ENCODE assay signal across 7 cellular contexts in genomic region chr6:109440325-109441068, GRCh38. TPM values are rescaled to one million over a fixed set of nuclear protein-coding genes. Genes with fewer than 3 reads are reported as not detected.
DNase-seq lines count a peak whose midpoint lies in the region; ATAC-seq, FAIRE-seq and TF ChIP-seq lines count a peak whose summit lies in the region.

TSS of gene PPIL6 (minus strand) at chr6:109440628. CDS start at chr6:109440590, 38 bp downstream.
A gene with protein sequence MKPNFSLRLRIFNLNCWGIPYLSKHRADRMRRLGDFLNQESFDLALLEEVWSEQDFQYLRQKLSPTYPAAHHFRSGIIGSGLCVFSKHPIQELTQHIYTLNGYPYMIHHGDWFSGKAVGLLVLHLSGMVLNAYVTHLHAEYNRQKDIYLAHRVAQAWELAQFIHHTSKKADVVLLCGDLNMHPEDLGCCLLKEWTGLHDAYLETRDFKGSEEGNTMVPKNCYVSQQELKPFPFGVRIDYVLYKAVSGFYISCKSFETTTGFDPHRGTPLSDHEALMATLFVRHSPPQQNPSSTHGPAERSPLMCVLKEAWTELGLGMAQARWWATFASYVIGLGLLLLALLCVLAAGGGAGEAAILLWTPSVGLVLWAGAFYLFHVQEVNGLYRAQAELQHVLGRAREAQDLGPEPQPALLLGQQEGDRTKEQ (plus strand): TSS chr6:109440724. CDS start chr6:109441122, 398 bp downstream.

- intact Hi-C loops in ascending aorta (cut with DNase I) = loop anchor here (1.0 to 5.0 kb wide), 6 partner anchors 15 to 346 kb away; partner anchors contain the start of genes AK9, CD164, CEP57L1 and FIG4

- peak; percentile 25 to 39 (median 32) for TF ChIP-seq CTCF in ascending aorta (IDR thresholded peaks at IDR 0.05)
- TF ChIP-seq CTCF in hepatocyte (IDR thresholded peaks at IDR 0.05; ENCODE audit: poor library complexity) = no peak
- TF ChIP-seq CTCF in retinal pigment epithelial cell (conservative IDR thresholded peaks at IDR 0.05; ENCODE audit: low read depth, low read length) = peak; percentile 34

- H3K9me2 ChIP-seq in hepatocyte (replicated peaks; ENCODE audit: insufficient read depth) = no peaks in the 10 kb centered on the region

- H3K79me2 ChIP-seq in hepatocyte = peaks cover 9% of the 10 kb centered on the region

- H3K36me3 ChIP-seq in ascending aorta (peaks cover 13 to 16% of the 10 kb centered on the region in 2 donors), hepatocyte (replicated peaks; ENCODE audit: insufficient read depth, low read depth) (no peaks in the 10 kb centered on the region)

- H3K27me3 ChIP-seq in ascending aorta (no peaks in the 10 kb centered on the region), hepatocyte (no peaks in the 10 kb centered on the region)

- H3K4me3 ChIP-seq in ascending aorta (peak within 1 kb of the TSS; percentile 70 to 84), hepatocyte (peak within 1 kb of the TSS; percentile 89), retinal pigment epithelial cell (ENCODE audit: low read length) (peak within 1 kb of the TSS; percentile 60)

- under 1% methylated on average over 89 of the region's 103 CpGs for WGBS in hepatocyte (ENCODE audit: low lambda C conversion rate, missing lambda C conversion rate)

- H2AFZ ChIP-seq in hepatocyte = peak within 1 kb of the TSS; percentile 96

- FAIRE-seq in GM12891 (lab: Jason Lieb, UNC) = peak; percentile 93

- peak; percentile 91 for ATAC-seq in HG02623 (IDR thresholded peaks at IDR 0.05; ENCODE audit: unreplicated experiment)

- no peaks in the 10 kb centered on the region for H3K9me3 ChIP-seq in ascending aorta
- H3K9me3 ChIP-seq in hepatocyte (ENCODE audit: low read depth) = no peaks in the 10 kb centered on the region

- TF ChIP-seq POLR2A in GM12891 (IDR thresholded peaks at IDR 0.05; ENCODE audit: low read depth, low read length) = no peak

- H3K27ac ChIP-seq in ascending aorta = peak within 1 kb of the TSS; percentile 77 to 81
- peak within 1 kb of the TSS; percentile 94 for H3K27ac ChIP-seq in hepatocyte

- peak within 1 kb of the TSS; percentile 89 for H3K4me2 ChIP-seq in hepatocyte

- peak; percentile 93 for DNase-seq in GM12891 (ENCODE audit: insufficient read length, low spot score)
- peak; percentile 79 for DNase-seq in NCI-H1092 treated with DMSO at 0.1 percent for 48 hours (lab: John Stamatoyannopoulos, UW)
- peak; percentile 55 to 79 (median 70) for DNase-seq in T-helper 2 cell
- peak in 1 of 2 donors; percentile 93 for DNase-seq in ascending aorta (ENCODE audit: low spot score in 2 of 2)
- peak; percentile 96 for DNase-seq in hepatocyte (ENCODE audit: low spot score)
- peak; percentile 60 for DNase-seq in retinal pigment epithelial cell (ENCODE audit: low read depth)

- no peaks in the 10 kb centered on the region for H4K20me1 ChIP-seq in hepatocyte (ENCODE audit: insufficient read depth, poor library complexity, severe bottlenecking)

- H3K4me1 ChIP-seq in ascending aorta (peaks cover 0 to 10% of the 10 kb centered on the region in 2 donors), hepatocyte (ENCODE audit: insufficient read depth) (peaks cover 8% of the 10 kb centered on the region)

TF ChIP-seq in GM12891, 5 proteins besides CTCF, POLR2A, EP300 and RAD21:
- TF ChIP-seq SPI1 (IDR thresholded peaks at IDR 0.05; ENCODE audit: low read depth, low read length) = peak; percentile 72
- peak; percentile 3 for TF ChIP-seq PAX5 (IDR thresholded peaks at IDR 0.05; ENCODE audit: insufficient read depth, low read length, severe bottlenecking)
- TF ChIP-seq POU2F2 (IDR thresholded peaks at IDR 0.05; ENCODE audit: low read depth, low read length) = no peak
- TF ChIP-seq POLR2AphosphoS5 (IDR thresholded peaks at IDR 0.05; ENCODE audit: low read depth, low read length) = no peak
- 0 out of 2 replicates have a peak, but pooled peaks have one; percentile 13 for TF ChIP-seq TAF1 (IDR thresholded peaks at IDR 0.05; ENCODE audit: low read depth, low read length)

RNA-seq across cellular contexts. Expression of gene PPIL6, which starts in this region (rescaled TPM):
- polyA plus RNA-seq in GM12891 (2012; ENCODE audit: low read depth, missing spikeins) = 0.21 TPM
- total RNA-seq in ascending aorta (0.11 TPM), hepatocyte (2.2 and 2.6 TPM in 2 replicates)
- polyA plus RNA-seq in hepatocyte = 2.9 and 3.8 TPM in 2 replicates

RNA-seq across cellular contexts. Expression of the second gene that starts in this region (rescaled TPM):
- polyA plus RNA-seq in GM12891 (2012; ENCODE audit: low read depth, missing spikeins) = 7.4 TPM
- 14.2 TPM for total RNA-seq in ascending aorta
- 9.3 and 15.3 TPM in 2 replicates for total RNA-seq in hepatocyte
- 19.2 and 25.1 TPM in 2 replicates for polyA plus RNA-seq in hepatocyte
